ENCODE assay signal across 8 cellular contexts in genomic region chr20:3887870-3888614, GRCh38. TPM values are rescaled to one million over a fixed set of nuclear protein-coding genes. Genes with fewer than 3 reads are reported as not detected.
DNase-seq lines count a peak whose midpoint lies in the region; ATAC-seq, FAIRE-seq and TF ChIP-seq lines count a peak whose summit lies in the region.

No MANE protein-coding gene starts in this region.

- no peaks in the 10 kb centered on the region for H3K9me3 ChIP-seq in WERI-Rb-1 (ENCODE audit: severe bottlenecking)

- H3K27me3 Mint-ChIP-seq in progenitor cell of endocrine pancreas = no peaks in the 10 kb centered on the region

- H3K4me3 Mint-ChIP-seq in progenitor cell of endocrine pancreas (ENCODE audit: low read depth) = peak overlapping the region; percentile 94

- H3K27me3 ChIP-seq in WERI-Rb-1 (ENCODE audit: insufficient read depth, low read depth, severe bottlenecking) = no peaks in the 10 kb centered on the region
- H3K27me3 ChIP-seq in foreskin keratinocyte = no peaks in the 10 kb centered on the region

- peaks cover 26% of the 10 kb centered on the region for H3K4me1 ChIP-seq in foreskin keratinocyte

- H3K36me3 Mint-ChIP-seq in progenitor cell of endocrine pancreas (ENCODE audit: insufficient read depth) = peaks cover 5% of the 10 kb centered on the region

- FAIRE-seq in D721Med (lab: Jason Lieb, UNC) = no peak

- no peaks in the 10 kb centered on the region for H3K9me3 Mint-ChIP-seq in progenitor cell of endocrine pancreas (ENCODE audit: low read depth)

- peak overlapping the region; percentile 99 for H3K27ac ChIP-seq in WERI-Rb-1
- peak overlapping the region; percentile 49 for H3K27ac ChIP-seq in foreskin keratinocyte

- ATAC-seq in Right ventricle myocardium superior (ENCODE audit: poor library complexity) (peak; percentile 17), Right ventricle myocardium inferior (no peak), foreskin keratinocyte (no peak), GM21526 (IDR thresholded peaks at IDR 0.05; ENCODE audit: low FRiP score, unreplicated experiment) (no peak)

- no peak for DNase-seq in Right ventricle myocardium superior
- DNase-seq in Right ventricle myocardium inferior (ENCODE audit: missing footprints) = no peak
- peak; percentile 26 for DNase-seq in WERI-Rb-1
- no peak for DNase-seq in foreskin keratinocyte
- no peak for DNase-seq in progenitor cell of endocrine pancreas (ENCODE audit: low spot score, unreplicated experiment)
- no peak for DNase-seq in D721Med (ENCODE audit: insufficient read length, low spot score)
- DNase-seq in T-helper 9 cell = no peak

- peak overlapping the region; percentile 98 for H3K4me3 ChIP-seq in WERI-Rb-1 (ENCODE audit: low read depth, low read length)

- TF ChIP-seq CTCF in WERI-Rb-1 (IDR thresholded peaks at IDR 0.05; ENCODE audit: low read depth, low read length) = no peak
- no peak for TF ChIP-seq CTCF in foreskin keratinocyte (conservative IDR thresholded peaks at IDR 0.05)
- TF ChIP-seq CTCF in progenitor cell of endocrine pancreas (IDR thresholded peaks at IDR 0.05; ENCODE audit: unreplicated experiment) = no peak
- no peak for TF ChIP-seq CTCF in D721Med (IDR thresholded peaks at IDR 0.05; ENCODE audit: insufficient read depth, missing control alignments)

- peaks cover 47% of the 10 kb centered on the region for H3K36me3 ChIP-seq in WERI-Rb-1

- H3K4me1 Mint-ChIP-seq in progenitor cell of endocrine pancreas (ENCODE audit: low read depth) = peaks cover 34% of the 10 kb centered on the region

- intact Hi-C loops in Right ventricle myocardium superior (cut with DNase I) (no loop called here), Right ventricle myocardium inferior (cut with DNase I) (loop anchor here (2.0 kb wide), 1 partner anchor 185 kb away; no protein-coding TSS in a partner anchor)

- H3K27ac Mint-ChIP-seq in progenitor cell of endocrine pancreas = peak overlapping the region; percentile 96

RNA-seq across cellular contexts. Expression of gene PANK2, which starts 1.1 kb away (rescaled TPM):
- total RNA-seq in Right ventricle myocardium superior (15.9 TPM), Right ventricle myocardium inferior (16.6 TPM), foreskin keratinocyte (33.4 and 35.4 TPM in 2 replicates), progenitor cell of endocrine pancreas (53.8 and 57.6 TPM in 2 replicates)
- polyA plus RNA-seq in foreskin keratinocyte = 26.3 and 27.8 TPM in 2 replicates

RNA-seq across cellular contexts. Expression of gene MAVS, which starts 41.4 kb away (rescaled TPM):
- total RNA-seq in Right ventricle myocardium superior = 35.7 TPM
- 35.0 TPM for total RNA-seq in Right ventricle myocardium inferior
- 20.4 and 22.0 TPM in 2 replicates for total RNA-seq in foreskin keratinocyte
- 8.0 and 8.4 TPM in 2 replicates for polyA plus RNA-seq in foreskin keratinocyte
- total RNA-seq in progenitor cell of endocrine pancreas = 42.2 and 43.8 TPM in 2 replicates
